ENCODE assay signal across 1 cellular context in the genomic region with DNA sequence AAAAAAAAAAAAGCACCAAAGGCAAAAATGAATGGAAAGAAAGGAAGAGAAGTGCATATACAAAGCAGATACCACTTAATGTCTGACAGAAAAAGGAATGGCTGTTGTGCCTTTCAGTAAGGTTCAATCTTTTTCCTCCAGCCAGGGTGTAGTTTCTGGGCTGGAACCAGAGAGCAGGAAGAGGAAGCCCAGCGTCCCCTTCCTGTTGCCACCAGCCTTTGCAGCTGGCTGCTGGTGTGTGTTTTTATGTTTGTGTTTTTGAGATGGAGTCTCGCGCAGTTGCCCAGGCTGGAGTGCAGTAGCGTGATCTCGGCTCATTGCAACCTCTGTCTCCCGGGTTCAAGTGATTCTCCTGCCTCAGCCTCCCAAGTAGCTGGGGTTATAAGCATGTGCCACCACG.
TF ChIP-seq lines count a peak whose summit lies in the region.

No MANE protein-coding gene starts in this region.

TF ChIP-seq in SK-N-SH, 30 proteins besides CTCF, POLR2A, EP300 and RAD21 (continued from another document):
- TF ChIP-seq, protein P1, sequence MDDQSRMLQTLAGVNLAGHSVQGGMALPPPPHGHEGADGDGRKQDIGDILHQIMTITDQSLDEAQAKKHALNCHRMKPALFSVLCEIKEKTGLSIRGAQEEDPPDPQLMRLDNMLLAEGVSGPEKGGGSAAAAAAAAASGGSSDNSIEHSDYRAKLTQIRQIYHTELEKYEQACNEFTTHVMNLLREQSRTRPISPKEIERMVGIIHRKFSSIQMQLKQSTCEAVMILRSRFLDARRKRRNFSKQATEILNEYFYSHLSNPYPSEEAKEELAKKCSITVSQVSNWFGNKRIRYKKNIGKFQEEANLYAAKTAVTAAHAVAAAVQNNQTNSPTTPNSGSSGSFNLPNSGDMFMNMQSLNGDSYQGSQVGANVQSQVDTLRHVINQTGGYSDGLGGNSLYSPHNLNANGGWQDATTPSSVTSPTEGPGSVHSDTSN (IDR thresholded peaks at IDR 0.05) = no peak
